In the genomic region with DNA sequence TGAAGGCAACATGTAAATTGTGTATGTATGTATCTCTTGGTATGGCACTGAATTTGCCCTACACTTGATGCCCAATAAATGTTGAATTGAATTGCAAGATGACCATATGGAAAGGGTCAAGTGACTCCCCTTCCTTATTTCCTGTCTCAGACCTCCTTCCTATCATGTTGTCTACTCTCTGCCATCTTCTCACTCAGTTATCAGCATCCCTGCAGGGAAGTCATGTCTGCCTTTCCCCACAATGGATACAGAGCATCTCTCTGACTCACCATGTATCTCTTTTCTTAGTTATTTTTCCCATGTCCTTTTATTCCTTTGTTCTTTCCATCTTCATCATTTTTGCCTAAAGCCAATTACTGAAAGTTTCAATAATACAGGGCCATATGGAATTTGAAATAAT, we compare ENCODE assay signal across 2 cellular contexts.
TF ChIP-seq lines count a peak whose summit lies in the region.

No MANE protein-coding gene starts in this region.

TF ChIP-seq in K562, 482 proteins besides CTCF, POLR2A, EP300 and RAD21 (continues in another document):
- TF ChIP-seq ZNF408 (CRISPR knock-in tag; IDR thresholded peaks at IDR 0.05; ENCODE audit: low read depth) (no peak), CC2D1A (IDR thresholded peaks at IDR 0.05) (no peak), CBFA2T2 (conservative IDR thresholded peaks at IDR 0.05) (0 out of 2 replicates have a peak, but pooled peaks have one; percentile 19), NELFE (IDR thresholded peaks at IDR 0.05; ENCODE audit: insufficient read depth, insufficient read length) (no peak), FOXP1 (CRISPR knock-in tag; IDR thresholded peaks at IDR 0.05) (no peak), CBFA2T3 (IDR thresholded peaks at IDR 0.05) (peak; percentile 63), ARID1B (IDR thresholded peaks at IDR 0.05) (peak; percentile 24; the same call in 1 of the 2 replicates), ZC3H8 (IDR thresholded peaks at IDR 0.05) (no peak), ZNF717 (CRISPR knock-in tag; IDR thresholded peaks at IDR 0.05) (no peak), CBX2 (IDR thresholded peaks at IDR 0.05; ENCODE audit: insufficient read depth, low read length, poor library complexity, severe bottlenecking) (no peak), MCM2 (IDR thresholded peaks at IDR 0.05; ENCODE audit: low read depth) (no peak), SMARCE1 (IDR thresholded peaks at IDR 0.05) (no peak), ZNF165 (CRISPR knock-in tag; IDR thresholded peaks at IDR 0.05; ENCODE audit: borderline replicate concordance) (no peak), NR1H2 (CRISPR knock-in tag; IDR thresholded peaks at IDR 0.05) (no peak), ZNF239 (CRISPR knock-in tag; IDR thresholded peaks at IDR 0.05) (no peak), ZNF780A (CRISPR knock-in tag; IDR thresholded peaks at IDR 0.05) (no peak), ZFPM2 (CRISPR knock-in tag; IDR thresholded peaks at IDR 0.05) (no peak), RCOR1 (IDR thresholded peaks at IDR 0.05; ENCODE audit: borderline replicate concordance in 1 of 2, low read depth in 2 of 2, low read length in 2 of 2) (peak in 1 of 2 experiments; percentile 61; a peak in 1 of 4 replicates), ZNF507 (tag; conservative IDR thresholded peaks at IDR 0.05) (no peak), KDM1A (IDR thresholded peaks at IDR 0.05) (0 out of 4 replicates have a peak, but pooled peaks of 1 of the 2 experiments have one; percentile 23), MTA1 (IDR thresholded peaks at IDR 0.05; ENCODE audit: borderline replicate concordance) (no peak), HOXB6 (CRISPR knock-in tag; IDR thresholded peaks at IDR 0.05; ENCODE audit: borderline replicate concordance) (no peak)
- TF ChIP-seq, protein P1, sequence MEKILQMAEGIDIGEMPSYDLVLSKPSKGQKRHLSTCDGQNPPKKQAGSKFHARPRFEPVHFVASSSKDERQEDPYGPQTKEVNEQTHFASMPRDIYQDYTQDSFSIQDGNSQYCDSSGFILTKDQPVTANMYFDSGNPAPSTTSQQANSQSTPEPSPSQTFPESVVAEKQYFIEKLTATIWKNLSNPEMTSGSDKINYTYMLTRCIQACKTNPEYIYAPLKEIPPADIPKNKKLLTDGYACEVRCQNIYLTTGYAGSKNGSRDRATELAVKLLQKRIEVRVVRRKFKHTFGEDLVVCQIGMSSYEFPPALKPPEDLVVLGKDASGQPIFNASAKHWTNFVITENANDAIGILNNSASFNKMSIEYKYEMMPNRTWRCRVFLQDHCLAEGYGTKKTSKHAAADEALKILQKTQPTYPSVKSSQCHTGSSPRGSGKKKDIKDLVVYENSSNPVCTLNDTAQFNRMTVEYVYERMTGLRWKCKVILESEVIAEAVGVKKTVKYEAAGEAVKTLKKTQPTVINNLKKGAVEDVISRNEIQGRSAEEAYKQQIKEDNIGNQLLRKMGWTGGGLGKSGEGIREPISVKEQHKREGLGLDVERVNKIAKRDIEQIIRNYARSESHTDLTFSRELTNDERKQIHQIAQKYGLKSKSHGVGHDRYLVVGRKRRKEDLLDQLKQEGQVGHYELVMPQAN (IDR thresholded peaks at IDR 0.05; ENCODE audit: borderline replicate concordance), result no peak
- TF ChIP-seq, protein P2, sequence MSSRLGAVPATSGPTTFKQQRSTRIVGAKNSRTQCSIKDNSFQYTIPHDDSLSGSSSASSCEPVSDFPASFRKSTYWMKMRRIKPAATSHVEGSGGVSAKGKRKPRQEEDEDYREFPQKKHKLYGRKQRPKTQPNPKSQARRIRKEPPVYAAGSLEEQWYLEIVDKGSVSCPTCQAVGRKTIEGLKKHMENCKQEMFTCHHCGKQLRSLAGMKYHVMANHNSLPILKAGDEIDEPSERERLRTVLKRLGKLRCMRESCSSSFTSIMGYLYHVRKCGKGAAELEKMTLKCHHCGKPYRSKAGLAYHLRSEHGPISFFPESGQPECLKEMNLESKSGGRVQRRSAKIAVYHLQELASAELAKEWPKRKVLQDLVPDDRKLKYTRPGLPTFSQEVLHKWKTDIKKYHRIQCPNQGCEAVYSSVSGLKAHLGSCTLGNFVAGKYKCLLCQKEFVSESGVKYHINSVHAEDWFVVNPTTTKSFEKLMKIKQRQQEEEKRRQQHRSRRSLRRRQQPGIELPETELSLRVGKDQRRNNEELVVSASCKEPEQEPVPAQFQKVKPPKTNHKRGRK (tag; IDR thresholded peaks at IDR 0.05), result no peak
- TF ChIP-seq, protein P3, sequence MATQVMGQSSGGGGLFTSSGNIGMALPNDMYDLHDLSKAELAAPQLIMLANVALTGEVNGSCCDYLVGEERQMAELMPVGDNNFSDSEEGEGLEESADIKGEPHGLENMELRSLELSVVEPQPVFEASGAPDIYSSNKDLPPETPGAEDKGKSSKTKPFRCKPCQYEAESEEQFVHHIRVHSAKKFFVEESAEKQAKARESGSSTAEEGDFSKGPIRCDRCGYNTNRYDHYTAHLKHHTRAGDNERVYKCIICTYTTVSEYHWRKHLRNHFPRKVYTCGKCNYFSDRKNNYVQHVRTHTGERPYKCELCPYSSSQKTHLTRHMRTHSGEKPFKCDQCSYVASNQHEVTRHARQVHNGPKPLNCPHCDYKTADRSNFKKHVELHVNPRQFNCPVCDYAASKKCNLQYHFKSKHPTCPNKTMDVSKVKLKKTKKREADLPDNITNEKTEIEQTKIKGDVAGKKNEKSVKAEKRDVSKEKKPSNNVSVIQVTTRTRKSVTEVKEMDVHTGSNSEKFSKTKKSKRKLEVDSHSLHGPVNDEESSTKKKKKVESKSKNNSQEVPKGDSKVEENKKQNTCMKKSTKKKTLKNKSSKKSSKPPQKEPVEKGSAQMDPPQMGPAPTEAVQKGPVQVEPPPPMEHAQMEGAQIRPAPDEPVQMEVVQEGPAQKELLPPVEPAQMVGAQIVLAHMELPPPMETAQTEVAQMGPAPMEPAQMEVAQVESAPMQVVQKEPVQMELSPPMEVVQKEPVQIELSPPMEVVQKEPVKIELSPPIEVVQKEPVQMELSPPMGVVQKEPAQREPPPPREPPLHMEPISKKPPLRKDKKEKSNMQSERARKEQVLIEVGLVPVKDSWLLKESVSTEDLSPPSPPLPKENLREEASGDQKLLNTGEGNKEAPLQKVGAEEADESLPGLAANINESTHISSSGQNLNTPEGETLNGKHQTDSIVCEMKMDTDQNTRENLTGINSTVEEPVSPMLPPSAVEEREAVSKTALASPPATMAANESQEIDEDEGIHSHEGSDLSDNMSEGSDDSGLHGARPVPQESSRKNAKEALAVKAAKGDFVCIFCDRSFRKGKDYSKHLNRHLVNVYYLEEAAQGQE (CRISPR knock-in tag; IDR thresholded peaks at IDR 0.05; ENCODE audit: low read depth), result no peak
- TF ChIP-seq, protein P4, sequence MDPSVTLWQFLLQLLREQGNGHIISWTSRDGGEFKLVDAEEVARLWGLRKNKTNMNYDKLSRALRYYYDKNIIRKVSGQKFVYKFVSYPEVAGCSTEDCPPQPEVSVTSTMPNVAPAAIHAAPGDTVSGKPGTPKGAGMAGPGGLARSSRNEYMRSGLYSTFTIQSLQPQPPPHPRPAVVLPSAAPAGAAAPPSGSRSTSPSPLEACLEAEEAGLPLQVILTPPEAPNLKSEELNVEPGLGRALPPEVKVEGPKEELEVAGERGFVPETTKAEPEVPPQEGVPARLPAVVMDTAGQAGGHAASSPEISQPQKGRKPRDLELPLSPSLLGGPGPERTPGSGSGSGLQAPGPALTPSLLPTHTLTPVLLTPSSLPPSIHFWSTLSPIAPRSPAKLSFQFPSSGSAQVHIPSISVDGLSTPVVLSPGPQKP (CRISPR knock-in tag; IDR thresholded peaks at IDR 0.05), result no peak

TF ChIP-seq in HepG2, 621 proteins besides CTCF, POLR2A, EP300 and RAD21:
- TF ChIP-seq SMAD9 (CRISPR knock-in tag; IDR thresholded peaks at IDR 0.05) (no peak), MTA1 (CRISPR knock-in tag; IDR thresholded peaks at IDR 0.05; ENCODE audit: borderline replicate concordance) (no peak)
